In the genomic region with DNA sequence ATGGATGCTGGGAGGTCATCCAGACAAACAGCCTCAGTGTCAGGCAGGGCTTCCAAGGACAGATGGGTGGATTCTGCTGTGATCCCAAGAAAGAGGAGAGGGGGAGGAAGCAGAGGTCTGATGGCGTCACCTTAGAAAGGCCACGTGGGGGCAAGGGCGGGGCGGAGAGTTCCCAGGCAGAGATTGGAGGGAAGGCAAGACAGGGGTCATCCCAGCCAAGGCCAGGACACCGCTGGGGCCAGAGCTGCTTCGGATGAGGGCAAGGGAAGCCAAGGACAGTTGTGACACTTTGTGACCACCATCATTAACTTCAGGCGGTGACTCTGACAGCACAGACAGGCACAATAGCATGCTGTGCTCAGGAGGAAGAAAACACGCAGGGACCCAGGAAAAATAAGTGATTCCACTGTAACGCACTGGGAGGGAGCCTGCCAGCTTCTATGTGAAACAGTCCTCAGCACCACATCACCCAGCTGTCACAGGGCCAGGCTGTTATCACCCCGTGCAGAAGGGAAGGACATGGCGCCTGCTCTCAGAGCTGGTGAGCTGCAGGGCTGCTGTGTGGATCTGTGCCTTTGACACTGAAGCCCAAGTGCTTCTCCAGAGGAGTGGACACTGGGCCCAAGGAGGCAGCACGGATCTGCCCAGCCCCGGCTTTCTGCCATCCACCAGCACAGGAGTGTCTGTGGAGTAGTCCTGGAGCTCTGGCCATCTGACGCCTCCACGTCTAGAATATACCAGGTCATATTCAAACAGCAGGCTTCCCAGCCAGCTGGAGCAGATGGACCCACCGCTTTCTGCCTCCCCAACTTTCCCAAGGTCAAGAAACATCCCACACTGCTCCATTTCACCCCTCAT, we compare ENCODE assay signal across 14 cellular contexts.
DNase-seq lines count a peak whose midpoint lies in the region; ATAC-seq, FAIRE-seq and TF ChIP-seq lines count a peak whose summit lies in the region.
"Had no signal": no experiment of that assay in that cellular context is flagged by ENCODE, and none has a peak within 500 bp of the region (broad histone marks: within the 10 kb centered on the region; RNA-seq: fewer than 3 reads in every experiment).

No MANE protein-coding gene starts in this region.

- H3K9me3 Mint-ChIP-seq in activated CD8-positive, alpha-beta memory T cell treated with anti-CD3 and anti-CD28 coated beads, Interleukin-2, amount 10 ng/mL, durations not matched to agents 7 days and 5 days (ENCODE audit: low read depth), result no peaks in the 10 kb centered on the region

- H3K4me2 ChIP-seq in PC-9, result no peak overlapping the region

- no peaks in the 10 kb centered on the region for H4K20me1 ChIP-seq in PC-9 (ENCODE audit: insufficient read depth)

- POLR2A ChIA-PET in PC-9 (lab: Charles Lee; ENCODE audit: unreplicated experiment), result no interaction called here

- TF ChIP-seq CTCF in psoas muscle (IDR thresholded peaks at IDR 0.05) (no peak), PC-9 (conservative IDR thresholded peaks at IDR 0.05) (no peak)

- no peaks in the 10 kb centered on the region for H3K9me2 ChIP-seq in PC-9 (ENCODE audit: insufficient read depth)

- DNase-seq in DMS 273 treated with DMSO at 0.1 percent for 48 hours (lab: John Stamatoyannopoulos, UW), result peak; percentile 13
- peak; percentile 25 for DNase-seq in activated CD8-positive, alpha-beta memory T cell treated with anti-CD3 and anti-CD28 coated beads, Interleukin-2, amount 10 ng/mL, durations not matched to agents 7 days and 5 days
- peak; percentile 61 for DNase-seq in left ventricle myocardium superior
- peak; percentile 66 to 70 for DNase-seq in psoas muscle
- no peak for DNase-seq in small intestine
- DNase-seq in PC-9, result no peak
- no peak for DNase-seq in amniotic stem cell (lab: John Stamatoyannopoulos, UW)
- DNase-seq: activated T-cell treated with anti-CD3 and anti-CD28 coated beads, Interleukin-2, amount 50 U/mL, for 1 hour; AML-193; cortex of kidney; mesendoderm had no signal

- H3K36me3 Mint-ChIP-seq in activated CD8-positive, alpha-beta memory T cell treated with anti-CD3 and anti-CD28 coated beads, Interleukin-2, amount 10 ng/mL, durations not matched to agents 7 days and 5 days, result no peaks in the 10 kb centered on the region

- no peak for FAIRE-seq in small intestine (lab: Jason Lieb, UNC)
- FAIRE-seq: pancreas had no signal

- no peaks in the 10 kb centered on the region for H3F3A ChIP-seq in PC-9 (ENCODE audit: insufficient read depth, low read depth)

- peaks cover 0 to 18% (median 7%) of the 10 kb centered on the region in 3 donors for H3K27me3 ChIP-seq in psoas muscle (ENCODE audit: insufficient read depth in 3 of 3, low read length in 2 of 3)
- no peaks in the 10 kb centered on the region for H3K27me3 ChIP-seq in small intestine (ENCODE audit: control insufficient read depth in 2 of 2, insufficient read depth in 2 of 2, low read length in 2 of 2)
- peaks cover 89% of the 10 kb centered on the region for H3K27me3 ChIP-seq in PC-9 (ENCODE audit: insufficient read depth, low read depth)
- H3K27me3 ChIP-seq: pancreas had no signal

- BruUV-seq in PC-9 (replicated peaks; lab: Mats Ljungman, UMichigan), result no TSS peak

- no peaks in the 10 kb centered on the region for H3K79me2 ChIP-seq in PC-9 (ENCODE audit: low read depth)

- WGBS in psoas muscle, 3 donors, result 48 to 62% (median 60%) methylated on average over 16 of the region's 16 CpGs
- WGBS in small intestine, 3 donors, result 52 to 68% (median 55%) methylated on average over 16 of the region's 16 CpGs

- H3K4me1 ChIP-seq in psoas muscle (no peaks in the 10 kb centered on the region), small intestine (ENCODE audit: control insufficient read depth in 2 of 2, insufficient read depth in 1 of 2, low read depth in 1 of 2, low read length in 1 of 2) (no peaks in the 10 kb centered on the region), PC-9 (replicated peaks; ENCODE audit: insufficient read depth) (no peaks in the 10 kb centered on the region)
- H3K4me1 ChIP-seq: pancreas, tibial artery had no signal

- H3K36me3 ChIP-seq in psoas muscle (ENCODE audit: insufficient read depth in 1 of 2, low read depth in 1 of 2) (no peaks in the 10 kb centered on the region), small intestine (ENCODE audit: control insufficient read depth in 2 of 2, insufficient read depth in 2 of 2, low read length in 2 of 2) (no peaks in the 10 kb centered on the region), PC-9 (ENCODE audit: low read depth) (no peaks in the 10 kb centered on the region)
- H3K36me3 ChIP-seq: pancreas, tibial artery had no signal

- H3K27me3 Mint-ChIP-seq in activated CD8-positive, alpha-beta memory T cell treated with anti-CD3 and anti-CD28 coated beads, Interleukin-2, amount 10 ng/mL, durations not matched to agents 7 days and 5 days, result peaks cover 4% of the 10 kb centered on the region

- no peak overlapping the region for H3K4me3 ChIP-seq in psoas muscle
- H3K4me3 ChIP-seq in small intestine (ENCODE audit: low read depth in 1 of 2, low read length in 2 of 2), result no peak overlapping the region
- no peak overlapping the region for H3K4me3 ChIP-seq in PC-9
- H3K4me3 ChIP-seq: pancreas, tibial artery had no signal

- intact Hi-C loops in left ventricle myocardium superior (cut with micrococcal nuclease), result no loop called here
- intact Hi-C loops in psoas muscle (cut with DNase I), result no loop called here
- intact Hi-C loops in PC-9 (cut with micrococcal nuclease; ENCODE audit: unreplicated experiment), result no loop called here

- H3K4me1 Mint-ChIP-seq in activated CD8-positive, alpha-beta memory T cell treated with anti-CD3 and anti-CD28 coated beads, Interleukin-2, amount 10 ng/mL, durations not matched to agents 7 days and 5 days, result no peaks in the 10 kb centered on the region

- no peak for ATAC-seq in activated CD8-positive, alpha-beta memory T cell treated with anti-CD3 and anti-CD28 coated beads, Interleukin-2, amount 10 ng/mL, durations not matched to agents 7 days and 5 days
- peak; percentile 86 for ATAC-seq in left ventricle myocardium superior
- no peak for ATAC-seq in psoas muscle
- no peak for ATAC-seq in HG03521 (IDR thresholded peaks at IDR 0.05; ENCODE audit: unreplicated experiment)
- ATAC-seq: pancreas had no signal

- H3K9me3 ChIP-seq in psoas muscle (no peaks in the 10 kb centered on the region), small intestine (ENCODE audit: control insufficient read depth, low read depth) (no peaks in the 10 kb centered on the region), PC-9 (ENCODE audit: insufficient read depth, low read depth) (no peaks in the 10 kb centered on the region)
- H3K9me3 ChIP-seq: pancreas, tibial artery had no signal

- H2AFZ ChIP-seq in PC-9, result no peak overlapping the region

- CTCF ChIA-PET in activated CD8-positive, alpha-beta memory T cell treated with anti-CD3 and anti-CD28 coated beads, Interleukin-2, amount 10 ng/mL, durations not matched to agents 7 days and 5 days (lab: Charles Lee), result no interaction called here
- CTCF ChIA-PET in PC-9 (lab: Charles Lee), result no interaction called here

- H3K27ac Mint-ChIP-seq in activated CD8-positive, alpha-beta memory T cell treated with anti-CD3 and anti-CD28 coated beads, Interleukin-2, amount 10 ng/mL, durations not matched to agents 7 days and 5 days, result no peak overlapping the region

- H3K27ac ChIP-seq in psoas muscle (no peak overlapping the region), small intestine (ENCODE audit: low read depth in 1 of 2, low read length in 1 of 2) (no peak overlapping the region), PC-9 (no peak overlapping the region)
- H3K27ac ChIP-seq: pancreas, tibial artery had no signal

- no peak overlapping the region for H3K4me3 Mint-ChIP-seq in activated CD8-positive, alpha-beta memory T cell treated with anti-CD3 and anti-CD28 coated beads, Interleukin-2, amount 10 ng/mL, durations not matched to agents 7 days and 5 days

Comparison
In these comparisons a context has a peak if more than half of its experiments do, and no peak if none do; other contexts are left out.
1. DNase-seq: peak in DMS 273 treated with DMSO at 0.1 percent for 48 hours (single experiment), activated CD8-positive, alpha-beta memory T cell treated with anti-CD3 and anti-CD28 coated beads, Interleukin-2, amount 10 ng/mL, durations not matched to agents 7 days and 5 days (single experiment), left ventricle myocardium superior (single experiment) and psoas muscle (2 of 2); none in small intestine (single experiment), PC-9 (0 of 2) and amniotic stem cell (single experiment).